Comparison of ENCODE assay signal across 33 cellular contexts in genomic region chr5:158879993-158880392, GRCh38.
DNase-seq lines count a peak whose midpoint lies in the region; ATAC-seq and TF ChIP-seq lines count a peak whose summit lies in the region.
"Had no signal": no experiment of that assay in that cellular context is flagged by ENCODE, and none has a peak within 500 bp of the region (broad histone marks: within the 10 kb centered on the region; RNA-seq: fewer than 3 reads in every experiment).

No MANE protein-coding gene starts in this region.

- intact Hi-C loops in sigmoid colon (cut with DNase I) = no loop called here
- intact Hi-C loops in activated CD8-positive, alpha-beta T cell treated with anti-CD3 and anti-CD28 coated beads for 36 hours (cut with micrococcal nuclease) = no loop called here

- H3K4me1 ChIP-seq in OCI-LY3 (ENCODE audit: low read length) (peaks cover 98% of the 10 kb centered on the region), sigmoid colon (peaks cover 0 to 22% (median 16%) of the 10 kb centered on the region in 4 donors)

- TF ChIP-seq CTCF in OCI-LY3 (IDR thresholded peaks at IDR 0.05; ENCODE audit: low read depth, low read length) (no peak), sigmoid colon (IDR thresholded peaks at IDR 0.05) (no peak)
- no peak for TF ChIP-seq CTCF in activated CD8-positive, alpha-beta T cell treated with anti-CD3 and anti-CD28 coated beads for 36 hours (IDR thresholded peaks at IDR 0.05)

- DNase-seq in stimulated activated naive CD8-positive, alpha-beta T cell treated with anti-CD3 and anti-CD28 coated beads, Interleukin-15, amount 100 ng/mL, for 72 hours = no peak
- DNase-seq in naive B cell (no peak), sigmoid colon (no peak)
- no peak for DNase-seq in activated CD8-positive, alpha-beta T cell treated with anti-CD3 and anti-CD28 coated beads for 36 hours
- no peak for DNase-seq in activated naive CD4-positive, alpha-beta T cell treated with Interleukin-2 at 50 U/mL for 16 hours
- DNase-seq: activated CD4-positive, alpha-beta T cell treated with anti-CD3 and anti-CD28 coated beads, Interleukin-2, amount 50 U/mL, for 1 hour; activated CD4-positive, CD25-positive, alpha-beta regulatory T cell; activated naive CD4-positive, alpha-beta T cell; adrenal gland; body of pancreas; CD4-positive, alpha-beta memory T cell; dermis blood vessel endothelial cell; gastrocnemius medialis; GOT3; hypothalamus; Kasumi-1; left cardiac atrium; MV-4-11; NCI-H146; SK-N-SH; stomach; tibial artery had no signal

- peaks cover 52% of the 10 kb centered on the region for H3K79me2 ChIP-seq in OCI-LY3 (ENCODE audit: low read length)

- H3K9me3 ChIP-seq in OCI-LY3 (ENCODE audit: insufficient read depth, low read length) = no peaks in the 10 kb centered on the region
- no peaks in the 10 kb centered on the region for H3K9me3 ChIP-seq in sigmoid colon
- H3K9me3 ChIP-seq: A549, adrenal gland, body of pancreas, gastrocnemius medialis, SK-N-SH, stomach, tibial artery, vagina had no signal

- peak overlapping the region; percentile 94 for H3K27ac ChIP-seq in OCI-LY3 (ENCODE audit: low read length)
- no peak overlapping the region for H3K27ac ChIP-seq in sigmoid colon
- H3K27ac ChIP-seq: A549, adrenal gland, gastrocnemius medialis, stomach, vagina had no signal

- H3K27me3 ChIP-seq in OCI-LY3 (ENCODE audit: low read depth, low read length) (no peaks in the 10 kb centered on the region), sigmoid colon (no peaks in the 10 kb centered on the region)
- H3K27me3 ChIP-seq: adrenal gland, body of pancreas, gastrocnemius medialis, tibial artery, vagina had no signal

- CTCF ChIA-PET in activated CD8-positive, alpha-beta T cell treated with anti-CD3 and anti-CD28 coated beads for 36 hours (lab: Charles Lee) = no interaction called here

- WGBS in sigmoid colon, 2 donors = 87% methylated on average over 8 of the region's 8 CpGs

- H3K36me3 ChIP-seq in OCI-LY3 (replicated peaks; ENCODE audit: low read depth, low read length) = no peaks in the 10 kb centered on the region
- H3K36me3 ChIP-seq in sigmoid colon = no peaks in the 10 kb centered on the region
- H3K36me3 ChIP-seq: adrenal gland, gastrocnemius medialis, stomach, tibial artery, vagina had no signal

- TF ChIP-seq EP300 in sigmoid colon (IDR thresholded peaks at IDR 0.05) = no peak

- H3K4me2 ChIP-seq in OCI-LY3 (ENCODE audit: low read length) = peak overlapping the region; percentile 78
- H3K4me2 ChIP-seq: A549, SK-N-SH, smooth muscle cell had no signal

- H3K9me3 Mint-ChIP-seq in stimulated activated naive CD8-positive, alpha-beta T cell treated with anti-CD3 and anti-CD28 coated beads, Interleukin-15, Interleukin-2, amounts not matched to agents 100 ng/mL and 50 ng/mL, for 24 hours = no peaks in the 10 kb centered on the region
- no peaks in the 10 kb centered on the region for H3K9me3 Mint-ChIP-seq in stimulated activated naive CD8-positive, alpha-beta T cell treated with anti-CD3 and anti-CD28 coated beads, Interleukin-15, amount 100 ng/mL, for 72 hours
- no peaks in the 10 kb centered on the region for H3K9me3 Mint-ChIP-seq in naive B cell
- H3K9me3 Mint-ChIP-seq in activated CD8-positive, alpha-beta T cell treated with anti-CD3 and anti-CD28 coated beads for 36 hours = no peaks in the 10 kb centered on the region
- H3K9me3 Mint-ChIP-seq: activated T-cell treated with anti-CD3 and anti-CD28 coated beads, Interleukin-2, amount 50 U/mL, for 72 hours; CD4-positive, alpha-beta memory T cell; central memory CD8-positive, alpha-beta T cell; nephron had no signal

- ATAC-seq in stimulated activated naive CD8-positive, alpha-beta T cell treated with anti-CD3 and anti-CD28 coated beads, Interleukin-15, amount 100 ng/mL, for 72 hours = no peak
- ATAC-seq in naive B cell (ENCODE audit: low read depth in 2 of 2) (no peak), GM21737 (IDR thresholded peaks at IDR 0.05; ENCODE audit: unreplicated experiment) (no peak)
- no peak for ATAC-seq in activated CD8-positive, alpha-beta T cell treated with anti-CD3 and anti-CD28 coated beads for 36 hours
- ATAC-seq: A549, gastrocnemius medialis, HepG2, left cardiac atrium, PC-3 had no signal

- POLR2A ChIA-PET in activated CD8-positive, alpha-beta T cell treated with anti-CD3 and anti-CD28 coated beads for 36 hours (lab: Charles Lee) = no interaction called here

- H3K4me3 ChIP-seq in OCI-LY3 (ENCODE audit: low read length) = peak overlapping the region; percentile 62; the same call in 1 of the 2 replicates
- H3K4me3 ChIP-seq in sigmoid colon = no peak overlapping the region
- H3K4me3 ChIP-seq: A549, adrenal gland, body of pancreas, gastrocnemius medialis, smooth muscle cell, stomach, tibial artery, vagina had no signal

- no peaks in the 10 kb centered on the region for H4K20me1 ChIP-seq in OCI-LY3 (ENCODE audit: insufficient read depth, low read length)

- no peak overlapping the region for H3K4me3 Mint-ChIP-seq in stimulated activated naive CD8-positive, alpha-beta T cell treated with anti-CD3 and anti-CD28 coated beads, Interleukin-15, Interleukin-2, amounts not matched to agents 100 ng/mL and 50 ng/mL, for 24 hours
- no peak overlapping the region for H3K4me3 Mint-ChIP-seq in stimulated activated naive CD8-positive, alpha-beta T cell treated with anti-CD3 and anti-CD28 coated beads, Interleukin-15, amount 100 ng/mL, for 72 hours
- peak overlapping the region in 1 of 8 donors; percentile 56 for H3K4me3 Mint-ChIP-seq in naive B cell
- H3K4me3 Mint-ChIP-seq in activated CD8-positive, alpha-beta T cell treated with anti-CD3 and anti-CD28 coated beads for 36 hours = no peak overlapping the region
- H3K4me3 Mint-ChIP-seq: CD4-positive, alpha-beta memory T cell; central memory CD8-positive, alpha-beta T cell; nephron had no signal

- peaks cover 50% of the 10 kb centered on the region for H3K4me1 Mint-ChIP-seq in stimulated activated naive CD8-positive, alpha-beta T cell treated with anti-CD3 and anti-CD28 coated beads, Interleukin-15, Interleukin-2, amounts not matched to agents 100 ng/mL and 50 ng/mL, for 24 hours (ENCODE audit: low read depth)
- H3K4me1 Mint-ChIP-seq in stimulated activated naive CD8-positive, alpha-beta T cell treated with anti-CD3 and anti-CD28 coated beads, Interleukin-15, amount 100 ng/mL, for 72 hours = peaks cover 36% of the 10 kb centered on the region
- peaks cover 77 to 95% (median 93%) of the 10 kb centered on the region in 3 donors for H3K4me1 Mint-ChIP-seq in naive B cell
- H3K4me1 Mint-ChIP-seq in activated CD8-positive, alpha-beta T cell treated with anti-CD3 and anti-CD28 coated beads for 36 hours (ENCODE audit: low read depth) = peaks cover 22% of the 10 kb centered on the region

- H2AFZ ChIP-seq in OCI-LY3 (ENCODE audit: low read depth, low read length) = no peak overlapping the region

- H3K36me3 Mint-ChIP-seq in stimulated activated naive CD8-positive, alpha-beta T cell treated with anti-CD3 and anti-CD28 coated beads, Interleukin-15, Interleukin-2, amounts not matched to agents 100 ng/mL and 50 ng/mL, for 24 hours (ENCODE audit: low read depth) = no peaks in the 10 kb centered on the region
- H3K36me3 Mint-ChIP-seq in naive B cell = no peaks in the 10 kb centered on the region
- H3K36me3 Mint-ChIP-seq in activated CD8-positive, alpha-beta T cell treated with anti-CD3 and anti-CD28 coated beads for 36 hours (ENCODE audit: low read depth) = no peaks in the 10 kb centered on the region
- H3K36me3 Mint-ChIP-seq: CD4-positive, alpha-beta memory T cell had no signal

- no peaks in the 10 kb centered on the region for H3K27me3 Mint-ChIP-seq in stimulated activated naive CD8-positive, alpha-beta T cell treated with anti-CD3 and anti-CD28 coated beads, Interleukin-15, Interleukin-2, amounts not matched to agents 100 ng/mL and 50 ng/mL, for 24 hours
- no peaks in the 10 kb centered on the region for H3K27me3 Mint-ChIP-seq in stimulated activated naive CD8-positive, alpha-beta T cell treated with anti-CD3 and anti-CD28 coated beads, Interleukin-15, amount 100 ng/mL, for 72 hours
- no peaks in the 10 kb centered on the region for H3K27me3 Mint-ChIP-seq in naive B cell
- H3K27me3 Mint-ChIP-seq in activated CD8-positive, alpha-beta T cell treated with anti-CD3 and anti-CD28 coated beads for 36 hours = no peaks in the 10 kb centered on the region

- peak overlapping the region; percentile 72 for H3K9ac ChIP-seq in OCI-LY3 (ENCODE audit: low read length)
- H3K9ac ChIP-seq: SK-N-SH had no signal

- H3K27ac Mint-ChIP-seq in stimulated activated naive CD8-positive, alpha-beta T cell treated with anti-CD3 and anti-CD28 coated beads, Interleukin-15, Interleukin-2, amounts not matched to agents 100 ng/mL and 50 ng/mL, for 24 hours = peak overlapping the region; percentile 23
- no peak overlapping the region for H3K27ac Mint-ChIP-seq in stimulated activated naive CD8-positive, alpha-beta T cell treated with anti-CD3 and anti-CD28 coated beads, Interleukin-15, amount 100 ng/mL, for 72 hours
- H3K27ac Mint-ChIP-seq in naive B cell = peak overlapping the region in 5 of 6 donors; percentile 53 to 82 (median 62)
- no peak overlapping the region for H3K27ac Mint-ChIP-seq in activated CD8-positive, alpha-beta T cell treated with anti-CD3 and anti-CD28 coated beads for 36 hours
- H3K27ac Mint-ChIP-seq: CD4-positive, alpha-beta memory T cell had no signal

- no peak for TF ChIP-seq POLR2A in sigmoid colon (IDR thresholded peaks at IDR 0.05)

Comparison
In these comparisons a context has a peak if more than half of its experiments do, and no peak if none do; other contexts are left out.
1. H3K27ac Mint-ChIP-seq: peak in stimulated activated naive CD8-positive, alpha-beta T cell treated with anti-CD3 and anti-CD28 coated beads, Interleukin-15, Interleukin-2, amounts not matched to agents 100 ng/mL and 50 ng/mL, for 24 hours (single experiment) and naive B cell (5 of 6); none in stimulated activated naive CD8-positive, alpha-beta T cell treated with anti-CD3 and anti-CD28 coated beads, Interleukin-15, amount 100 ng/mL, for 72 hours (0 of 2) and activated CD8-positive, alpha-beta T cell treated with anti-CD3 and anti-CD28 coated beads for 36 hours (single experiment).